10 cellular contexts compared by ENCODE assay signal in the genomic region with DNA sequence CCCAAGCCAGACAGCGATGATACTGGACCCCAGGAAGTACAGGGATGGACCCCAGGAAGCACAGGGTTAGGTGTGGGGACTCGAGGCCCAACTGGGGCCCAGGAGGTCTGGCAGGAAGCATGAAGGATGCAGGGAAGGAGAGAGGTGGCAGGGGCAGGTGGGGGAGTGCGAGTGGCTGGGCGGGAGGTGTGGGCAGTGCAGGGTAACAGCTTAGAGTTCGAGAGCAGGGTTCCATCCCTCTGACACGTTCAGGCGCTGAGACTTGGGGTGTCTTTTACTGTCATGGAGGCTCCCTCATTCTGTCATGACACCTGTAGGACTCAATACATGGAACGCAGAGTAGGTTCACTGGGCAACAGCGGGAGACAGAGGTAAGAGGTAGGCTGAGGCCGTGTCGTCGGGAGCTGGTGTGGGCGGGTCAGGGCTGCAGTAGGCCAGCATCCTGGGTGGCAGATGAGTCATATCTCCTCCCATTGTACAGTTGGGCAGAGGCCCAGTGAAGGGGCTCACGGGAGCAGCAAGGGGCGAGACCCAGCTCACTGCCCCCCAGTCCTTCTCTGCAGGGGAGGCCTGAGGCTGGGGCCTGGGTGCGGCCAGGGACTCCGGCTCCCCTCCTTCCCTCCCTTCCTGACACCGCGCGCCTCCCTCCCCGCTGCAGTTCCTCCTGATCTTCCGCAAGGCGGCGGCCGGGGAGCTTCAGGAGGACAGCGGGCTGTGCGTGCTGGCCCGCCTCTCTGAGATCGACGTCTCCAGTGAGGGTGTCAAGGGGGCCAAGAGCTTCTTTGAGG. TPM values are rescaled to one million over a fixed set of nuclear protein-coding genes. Genes with fewer than 3 reads are reported as not detected.
DNase-seq lines count a peak whose midpoint lies in the region; ATAC-seq and TF ChIP-seq lines count a peak whose summit lies in the region.
"Had no signal": no experiment of that assay in that cellular context is flagged by ENCODE, and none has a peak within 500 bp of the region (broad histone marks: within the 10 kb centered on the region; RNA-seq: fewer than 3 reads in every experiment).

No MANE protein-coding gene starts in this region.

- peaks cover 21% of the 10 kb centered on the region for H3K4me1 Mint-ChIP-seq in T-helper 17 cell
- peaks cover 14% of the 10 kb centered on the region for H3K4me1 Mint-ChIP-seq in osteocyte (ENCODE audit: unreplicated experiment)

- no peak for ATAC-seq in T-helper 17 cell
- no peak for ATAC-seq in GM19397 (IDR thresholded peaks at IDR 0.05; ENCODE audit: unreplicated experiment)
- ATAC-seq in left lobe of liver: no peak

- H3K4me3 Mint-ChIP-seq in T-helper 17 cell (peak overlapping the region; percentile 75), osteocyte (ENCODE audit: unreplicated experiment) (no peak overlapping the region)

- TF ChIP-seq CTCF in osteocyte (IDR thresholded peaks at IDR 0.05): no peak

- H3K27ac Mint-ChIP-seq in T-helper 17 cell (peak overlapping the region; percentile 88), osteocyte (ENCODE audit: unreplicated experiment) (peak overlapping the region; percentile 27)

- H3K36me3 Mint-ChIP-seq in T-helper 17 cell (ENCODE audit: low read depth) (peaks cover 10% of the 10 kb centered on the region), osteocyte (ENCODE audit: unreplicated experiment) (peaks cover 3% of the 10 kb centered on the region)

- H3K27me3 Mint-ChIP-seq in T-helper 17 cell (no peaks in the 10 kb centered on the region), osteocyte (ENCODE audit: unreplicated experiment) (no peaks in the 10 kb centered on the region)

- no peaks in the 10 kb centered on the region for H3K9me3 ChIP-seq in T-helper 17 cell (ENCODE audit: control insufficient read depth, low read length, poor library complexity, severe bottlenecking)

- DNase-seq in ELF-1 (ENCODE audit: low read depth, low spot score): peak; percentile 57
- no peak for DNase-seq in T-helper 17 cell
- DNase-seq in fibroblast of gingiva (ENCODE audit: low read depth): peak; percentile 15
- DNase-seq in osteocyte (ENCODE audit: extremely low spot score, unreplicated experiment): no peak
- no peak for DNase-seq in left lobe of liver (ENCODE audit: low spot score)
- no peak for DNase-seq in NCI-H524 treated with DMSO at 0.1 percent for 48 hours (lab: John Stamatoyannopoulos, UW)
- no peak for DNase-seq in NCI-H510A (lab: John Stamatoyannopoulos, UW)
- DNase-seq: foreskin melanocyte; stimulated activated CD4-positive, alpha-beta T cell treated with anti-CD3 and anti-CD28 coated beads, Interleukin-15, amount 100 ng/mL, for 24 hours had no signal

- no peaks in the 10 kb centered on the region for H3K9me3 Mint-ChIP-seq in osteocyte (ENCODE audit: unreplicated experiment)

RNA-seq across cellular contexts. Expression of a gene that starts 11.6 kb away (rescaled TPM):
- total RNA-seq in T-helper 17 cell (1 to 10 TPM; 2.7 to 2.9 TPM), osteocyte (not detected in 2 replicates), left lobe of liver (2.7 TPM)

RNA-seq across cellular contexts. Expression of a gene that starts 17.0 kb away (rescaled TPM):
- 100 to 1,000 TPM; 135 to 197 TPM for total RNA-seq in T-helper 17 cell
- 20.3 and 21.9 TPM in 2 replicates for total RNA-seq in osteocyte
- 11.4 TPM for total RNA-seq in left lobe of liver

RNA-seq across cellular contexts. Expression of a gene that starts 29.8 kb away (rescaled TPM):
- not detected for total RNA-seq in T-helper 17 cell
- not detected in 2 replicates for total RNA-seq in osteocyte
- 0.91 TPM for total RNA-seq in left lobe of liver

RNA-seq across cellular contexts. Expression of a gene that starts 49.2 kb away (rescaled TPM):
- total RNA-seq in T-helper 17 cell: not detected
- total RNA-seq in osteocyte: not detected in 2 replicates
- total RNA-seq in left lobe of liver: 0.83 TPM

Comparison
In these comparisons a context has a peak if more than half of its experiments do, and no peak if none do; other contexts are left out.
1. DNase-seq: peak in ELF-1 (single experiment) and fibroblast of gingiva (single experiment); none in T-helper 17 cell (0 of 3), osteocyte (single experiment), left lobe of liver (single experiment), NCI-H524 treated with DMSO at 0.1 percent for 48 hours (single experiment) and NCI-H510A (single experiment).